ENCODE assay signal across 8 cellular contexts in the genomic region with DNA sequence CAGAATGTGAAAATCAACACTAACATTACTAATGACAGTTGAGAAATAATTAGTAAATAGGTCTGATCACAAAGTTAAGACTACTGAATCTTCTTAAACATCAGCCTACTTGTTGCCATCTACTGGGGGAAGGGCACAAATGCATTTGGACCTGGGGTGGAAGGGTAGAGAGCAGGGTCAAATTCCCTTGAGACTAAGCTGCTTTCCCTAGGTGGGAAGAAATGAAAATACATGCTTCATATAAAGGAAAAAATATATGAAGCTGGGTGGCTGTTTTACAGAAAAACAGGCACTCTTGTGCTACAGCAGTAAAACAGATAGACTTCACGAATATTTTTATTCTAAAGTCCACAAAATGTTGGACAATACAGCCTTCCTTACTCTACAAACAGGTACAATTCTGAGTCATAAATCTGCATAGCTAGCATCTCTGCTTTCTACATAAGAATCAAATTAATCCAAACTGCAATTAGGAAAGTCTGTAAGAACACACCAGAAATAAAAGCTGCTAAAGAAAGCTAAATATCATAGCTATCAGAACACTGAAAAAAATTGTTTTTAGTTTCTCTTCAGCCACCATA. TPM values are rescaled to one million over a fixed set of nuclear protein-coding genes. Genes with fewer than 3 reads are reported as not detected.
DNase-seq lines count a peak whose midpoint lies in the region; ATAC-seq and TF ChIP-seq lines count a peak whose summit lies in the region.

No MANE protein-coding gene starts in this region.

- peak; percentile 59 to 64 for TF ChIP-seq RAD21 in liver (IDR thresholded peaks at IDR 0.05)

- H3K27me3 Mint-ChIP-seq in activated CD4-positive, alpha-beta memory T cell treated with anti-CD3 and anti-CD28 coated beads for 36 hours: no peaks in the 10 kb centered on the region

- H3K4me1 Mint-ChIP-seq in activated CD4-positive, alpha-beta memory T cell treated with anti-CD3 and anti-CD28 coated beads for 36 hours (ENCODE audit: low read depth): peaks cover 55% of the 10 kb centered on the region

- CTCF ChIA-PET in activated CD4-positive, alpha-beta memory T cell treated with anti-CD3 and anti-CD28 coated beads for 36 hours (lab: Charles Lee): interaction anchor here (0.5 to 2.5 kb wide), 13 partner anchors 10 to 131 kb away, joined by 3 to 20 read pairs (median 4); partner anchors contain the start of genes FBXO36 and TRIP12

- H3K9me3 ChIP-seq in liver (ENCODE audit: control insufficient read depth in 4 of 4, low read length in 3 of 4): no peaks in the 10 kb centered on the region

- TF ChIP-seq CTCF in HL-60 (IDR thresholded peaks at IDR 0.05; ENCODE audit: insufficient read depth, low read length) (peak; percentile 17), liver (IDR thresholded peaks at IDR 0.05; ENCODE audit: low read depth, low read length, missing input control) (peak; percentile 15)

- H3K36me3 Mint-ChIP-seq in activated CD4-positive, alpha-beta memory T cell treated with anti-CD3 and anti-CD28 coated beads for 36 hours: peaks cover 7% of the 10 kb centered on the region

- no peaks in the 10 kb centered on the region for H3K9me3 Mint-ChIP-seq in activated CD4-positive, alpha-beta memory T cell treated with anti-CD3 and anti-CD28 coated beads for 36 hours

- peaks cover 0 to 37% (median 17%) of the 10 kb centered on the region in 4 donors for H3K4me1 ChIP-seq in liver (ENCODE audit: control insufficient read depth in 4 of 4, insufficient read depth in 4 of 4, low read length in 3 of 4)

- no peak overlapping the region for H3K27ac ChIP-seq in HL-60 (replicated peaks)
- H3K27ac ChIP-seq in liver (ENCODE audit: low read depth in 1 of 2, low read length in 2 of 2): no peak overlapping the region

- intact Hi-C loops in activated CD4-positive, alpha-beta memory T cell treated with anti-CD3 and anti-CD28 coated beads for 36 hours (cut with micrococcal nuclease): loop anchor here (1.0 to 5.0 kb wide), 4 partner anchors 24 to 130 kb away; no protein-coding TSS in a partner anchor

- 22% methylated on average over 1 of the region's 1 CpG for WGBS in liver

- POLR2A ChIA-PET in activated CD4-positive, alpha-beta memory T cell treated with anti-CD3 and anti-CD28 coated beads for 36 hours (lab: Charles Lee): interaction anchor here (1.6 to 1.8 kb wide), 2 partner anchors 11 to 89 kb away, joined by 4 to 7 read pairs; partner anchors contain the start of genes FBXO36 and TRIP12

- H3K36me3 ChIP-seq in liver (ENCODE audit: control insufficient read depth in 4 of 4, insufficient read depth in 3 of 4, low read depth in 1 of 4, low read length in 3 of 4): peaks cover 4 to 9% (median 4%) of the 10 kb centered on the region in 4 donors

- no peak overlapping the region for H3K9ac ChIP-seq in liver (ENCODE audit: low read depth in 1 of 2, low read length in 2 of 2)

- H3K4me3 ChIP-seq in HL-60 (replicated peaks; ENCODE audit: insufficient read depth, low read length): no peak overlapping the region
- H3K4me3 ChIP-seq in liver (ENCODE audit: low read depth in 1 of 3, low read length in 3 of 3): no peak overlapping the region

- H3K4me3 Mint-ChIP-seq in activated CD4-positive, alpha-beta memory T cell treated with anti-CD3 and anti-CD28 coated beads for 36 hours: no peak overlapping the region

- peak; percentile 22 for DNase-seq in EL
- DNase-seq in HL-60 (ENCODE audit: low read depth in 1 of 2, low spot score in 1 of 2): peak in 1 of 2 experiments; percentile 29
- peak; percentile 31 for DNase-seq in activated CD4-positive, alpha-beta memory T cell treated with anti-CD3 and anti-CD28 coated beads for 36 hours
- no peak for DNase-seq in islet precursor cell
- DNase-seq in GOT3 (lab: John Stamatoyannopoulos, UW): no peak
- no peak for DNase-seq in NCI-H2029 treated with DMSO at 0.1 percent for 48 hours (lab: John Stamatoyannopoulos, UW)

- H3K27me3 ChIP-seq in HL-60 (ENCODE audit: insufficient read depth, poor library complexity, severe bottlenecking) (no peaks in the 10 kb centered on the region), liver (ENCODE audit: control insufficient read depth in 4 of 4, insufficient read depth in 4 of 4, low read length in 3 of 4) (no peaks in the 10 kb centered on the region)

- H3K27ac Mint-ChIP-seq in activated CD4-positive, alpha-beta memory T cell treated with anti-CD3 and anti-CD28 coated beads for 36 hours: peak overlapping the region; percentile 52

- peak; percentile 69 for ATAC-seq in GM19351 (IDR thresholded peaks at IDR 0.05; ENCODE audit: unreplicated experiment)

TF ChIP-seq in liver, 16 proteins besides CTCF, POLR2A, EP300 and RAD21:
- TF ChIP-seq, protein P1, sequence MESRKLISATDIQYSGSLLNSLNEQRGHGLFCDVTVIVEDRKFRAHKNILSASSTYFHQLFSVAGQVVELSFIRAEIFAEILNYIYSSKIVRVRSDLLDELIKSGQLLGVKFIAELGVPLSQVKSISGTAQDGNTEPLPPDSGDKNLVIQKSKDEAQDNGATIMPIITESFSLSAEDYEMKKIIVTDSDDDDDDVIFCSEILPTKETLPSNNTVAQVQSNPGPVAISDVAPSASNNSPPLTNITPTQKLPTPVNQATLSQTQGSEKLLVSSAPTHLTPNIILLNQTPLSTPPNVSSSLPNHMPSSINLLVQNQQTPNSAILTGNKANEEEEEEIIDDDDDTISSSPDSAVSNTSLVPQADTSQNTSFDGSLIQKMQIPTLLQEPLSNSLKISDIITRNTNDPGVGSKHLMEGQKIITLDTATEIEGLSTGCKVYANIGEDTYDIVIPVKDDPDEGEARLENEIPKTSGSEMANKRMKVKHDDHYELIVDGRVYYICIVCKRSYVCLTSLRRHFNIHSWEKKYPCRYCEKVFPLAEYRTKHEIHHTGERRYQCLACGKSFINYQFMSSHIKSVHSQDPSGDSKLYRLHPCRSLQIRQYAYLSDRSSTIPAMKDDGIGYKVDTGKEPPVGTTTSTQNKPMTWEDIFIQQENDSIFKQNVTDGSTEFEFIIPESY (IDR thresholded peaks at IDR 0.05): no peak
- TF ChIP-seq HNF4G (IDR thresholded peaks at IDR 0.05): peak; percentile 96
- no peak for TF ChIP-seq FOXA2 (IDR thresholded peaks at IDR 0.05)
- TF ChIP-seq ATF3 (IDR thresholded peaks at IDR 0.05): no peak
- TF ChIP-seq SP1 (IDR thresholded peaks at IDR 0.05): peak; percentile 12
- TF ChIP-seq GABPA (IDR thresholded peaks at IDR 0.05 in 1 of 2, conservative IDR thresholded peaks at IDR 0.05 in 1 of 2): no peak
- no peak for TF ChIP-seq EGR1 (IDR thresholded peaks at IDR 0.05; ENCODE audit: low read depth in 2 of 2)
- peak; percentile 48 to 59 for TF ChIP-seq RXRA (IDR thresholded peaks at IDR 0.05)
- peak in 1 of 2 donors; percentile 51 for TF ChIP-seq JUND (IDR thresholded peaks at IDR 0.05)
- no peak for TF ChIP-seq FOXA1 (IDR thresholded peaks at IDR 0.05)
- peak; percentile 99 for TF ChIP-seq HNF4A (conservative IDR thresholded peaks at IDR 0.05)
- no peak for TF ChIP-seq YY1 (IDR thresholded peaks at IDR 0.05)
TF ChIP-seq in liver: peak in this region for 5.

RNA-seq across cellular contexts. Expression of gene TRIP12, which starts 10.9 kb away (rescaled TPM):
- total RNA-seq in activated CD4-positive, alpha-beta memory T cell treated with anti-CD3 and anti-CD28 coated beads for 36 hours: 100 to 1,000 TPM; 226 to 253 TPM
- total RNA-seq in liver: 100 to 1,000 TPM; 114 to 128 TPM
- polyA plus RNA-seq in liver: 10 to 100 TPM; 13.9 to 20.3 TPM

RNA-seq across cellular contexts. Expression of gene FBXO36, which starts 11.4 kb away (rescaled TPM):
- 1 to 10 TPM; 1.5 TPM for total RNA-seq in activated CD4-positive, alpha-beta memory T cell treated with anti-CD3 and anti-CD28 coated beads for 36 hours
- 1 to 10 TPM in 1 of 2 donors, under 1 TPM in 1; 0.56 to 1.3 TPM for total RNA-seq in liver
- under 1 TPM; 0.65 to 0.74 TPM for polyA plus RNA-seq in liver

Comparison
In these comparisons a context has a peak if more than half of its experiments do, and no peak if none do; other contexts are left out.
1. DNase-seq: peak in EL (single experiment) and activated CD4-positive, alpha-beta memory T cell treated with anti-CD3 and anti-CD28 coated beads for 36 hours (single experiment); none in islet precursor cell (single experiment), GOT3 (single experiment) and NCI-H2029 treated with DMSO at 0.1 percent for 48 hours (single experiment).